Comparison of ENCODE assay signal across 8 cellular contexts in the genomic region with DNA sequence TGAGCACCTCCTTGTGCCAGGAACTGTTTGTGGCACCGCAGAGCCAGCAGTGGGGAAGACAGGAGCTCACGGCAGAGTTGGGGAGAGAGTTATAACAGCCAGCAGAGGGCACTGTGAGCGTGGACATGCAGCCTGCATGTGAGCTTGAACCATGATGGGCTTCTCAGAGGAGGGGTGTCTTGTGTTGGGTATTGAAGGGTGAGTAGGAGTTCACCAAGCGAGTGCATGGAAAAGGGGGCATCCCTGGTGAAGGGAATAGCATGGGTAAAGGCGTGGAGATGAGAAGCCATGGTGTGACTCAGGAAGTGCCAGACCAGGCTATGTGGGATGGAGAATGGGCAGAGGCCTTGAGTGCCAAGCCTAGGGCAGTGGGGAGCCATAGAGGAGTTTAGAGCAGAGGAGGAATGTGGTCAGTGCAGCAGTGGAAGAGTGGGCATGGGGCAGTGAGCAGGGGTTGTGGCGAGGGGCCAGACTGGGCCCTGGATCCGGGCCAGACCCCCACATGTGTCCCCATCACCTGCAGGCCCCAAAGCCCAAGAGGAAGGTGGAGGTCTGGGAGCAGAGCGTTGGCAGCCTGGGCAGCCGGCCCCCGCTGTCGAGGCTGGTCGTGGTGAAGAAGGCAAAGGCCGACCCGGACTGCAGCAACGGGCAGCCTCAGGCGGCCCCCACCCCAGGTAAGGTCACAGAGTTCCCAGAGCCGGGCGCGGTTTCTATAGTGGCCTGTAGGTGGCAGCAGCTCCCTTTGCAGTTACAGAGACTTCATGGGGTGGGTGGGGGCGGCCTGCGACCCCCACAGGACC. TPM values are rescaled to one million over a fixed set of nuclear protein-coding genes. Genes with fewer than 3 reads are reported as not detected.
DNase-seq lines count a peak whose midpoint lies in the region; ATAC-seq and TF ChIP-seq lines count a peak whose summit lies in the region.

No MANE protein-coding gene starts in this region.

- POLR2A ChIA-PET in GM10248 (lab: Yijun Ruan, JAX) = interaction anchor here (0.6 kb wide), 2 partner anchors 109 to 132 kb away, joined by 3 to 5 read pairs; no protein-coding TSS in a partner anchor

- DNase-seq in GM10248 (ENCODE audit: extremely low spot score) (peak; percentile 78), NCI-H146 (lab: John Stamatoyannopoulos, UW) (peak; percentile 9), cerebellar cortex (ENCODE audit: low spot score) (peak; percentile 75), lower leg skin (ENCODE audit: low spot score in 2 of 2) (peak; percentile 35 to 89)
- peak; percentile 28 to 30 for DNase-seq in stimulated activated CD8-positive, alpha-beta memory T cell treated with anti-CD3 and anti-CD28 coated beads, Interleukin-2, amount 100 ng/mL, for 1 hour (ENCODE audit: low read depth in 2 of 2)

- intact Hi-C loops in lower leg skin (cut with DNase I; ENCODE audit: low total_unique reads) = no loop called here

- WGBS in lower leg skin, 2 donors = 43 to 44% methylated on average over 21 of the region's 21 CpGs

- CTCF ChIA-PET in GM10248 (lab: Yijun Ruan, JAX) = interaction anchor here (0.6 to 5.2 kb wide), 52 partner anchors 10 to 280 kb away, joined by 3 to 58 read pairs (median 5); partner anchors contain the start of genes CHAF1A, EBI3, MPND and PLIN5

- TF ChIP-seq CTCF in GM10248 (IDR thresholded peaks at IDR 0.05; ENCODE audit: control extremely low read depth, extremely low read depth, low read depth, missing control alignments) (peak; percentile 75), lower leg skin (IDR thresholded peaks at IDR 0.05) (no peak)

- peak; percentile 65 to 67 for ATAC-seq in activated CD4-positive, CD25-positive, alpha-beta regulatory T cell treated with anti-CD3 and anti-CD28 coated beads, Interleukin-2, amount 50 U/mL, for 24 hours
- ATAC-seq in GM18867 (IDR thresholded peaks at IDR 0.05; ENCODE audit: unreplicated experiment) (no peak), HG03439 (IDR thresholded peaks at IDR 0.05; ENCODE audit: unreplicated experiment) (no peak)

- no peak for TF ChIP-seq POLR2A in lower leg skin (IDR thresholded peaks at IDR 0.05)

- no peak overlapping the region for H3K4me3 ChIP-seq in lower leg skin (ENCODE audit: low read depth, poor library complexity, severe bottlenecking)

RNA-seq across cellular contexts. Expression of gene SHD, which starts 11.8 kb away (rescaled TPM):
- not detected for total RNA-seq in lower leg skin

RNA-seq across cellular contexts. Expression of gene YJU2, which starts 20.4 kb away (rescaled TPM):
- 10 to 100 TPM; 23.4 to 33.6 (median 28.3) TPM for total RNA-seq in lower leg skin

RNA-seq across cellular contexts. Expression of gene TMIGD2, which starts 34.9 kb away (rescaled TPM):
- total RNA-seq in lower leg skin = not detected

RNA-seq across cellular contexts. Expression of gene FSD1, which starts 37.1 kb away (rescaled TPM):
- under 1 TPM in 2 of 4 donors, not detected in 2; 0.16 to 0.64 TPM for total RNA-seq in lower leg skin

RNA-seq across cellular contexts. Expression of gene EBI3, which starts 38.0 kb away (rescaled TPM):
- 1 to 10 TPM in 1 of 4 donors, not detected in 3; 2.2 TPM for total RNA-seq in lower leg skin

Comparison
In these comparisons a context has a peak if more than half of its experiments do, and no peak if none do; other contexts are left out.
1. DNase-seq: peak in every context shown above with its lines; median percentile 78 in GM10248; 75 in cerebellar cortex; 62 in lower leg skin; 29 in stimulated activated CD8-positive, alpha-beta memory T cell treated with anti-CD3 and anti-CD28 coated beads, Interleukin-2, amount 100 ng/mL, for 1 hour; 9 in NCI-H146.
2. ATAC-seq: peak in activated CD4-positive, CD25-positive, alpha-beta regulatory T cell treated with anti-CD3 and anti-CD28 coated beads, Interleukin-2, amount 50 U/mL, for 24 hours (2 of 2); none in GM18867 (single experiment) and HG03439 (single experiment).